1 cellular context compared by ENCODE assay signal in the genomic region with DNA sequence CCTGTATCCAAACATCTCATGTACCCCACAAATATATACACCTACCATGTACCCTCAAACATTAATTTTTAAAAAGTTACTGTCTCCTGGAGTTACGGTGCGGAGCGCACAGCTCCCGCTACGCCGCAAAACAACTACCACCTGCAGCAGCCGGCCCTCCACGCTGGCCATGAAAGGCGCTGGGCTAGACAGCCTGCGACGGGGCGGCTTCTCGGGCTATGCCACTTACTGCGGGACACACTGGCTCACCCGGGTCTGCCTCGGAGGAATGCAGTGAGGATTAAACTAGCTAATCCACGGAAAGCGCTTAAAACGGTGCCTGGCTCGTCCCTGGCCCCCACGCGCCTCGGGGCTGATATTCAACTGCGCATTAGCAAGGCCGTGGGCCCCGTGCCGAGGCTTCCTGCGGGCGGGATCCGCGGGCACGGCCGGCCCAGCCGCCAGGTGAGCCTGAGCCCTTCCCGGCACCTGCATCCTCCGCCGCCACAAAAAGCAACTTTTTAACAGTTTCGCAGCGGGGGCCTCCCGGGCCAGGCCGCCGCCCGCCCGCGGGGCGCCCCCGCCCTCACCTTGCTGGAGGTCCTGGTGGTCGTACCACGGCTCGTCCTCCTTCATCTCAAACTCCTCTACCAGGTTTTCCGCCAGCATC.
TF ChIP-seq lines count a peak whose summit lies in the region.

No MANE protein-coding gene starts in this region.

TF ChIP-seq in HepG2, 621 proteins besides CTCF, POLR2A, EP300 and RAD21 (continued from another document and continues in another):
- peak; percentile 68 for TF ChIP-seq DBP (CRISPR knock-in tag; IDR thresholded peaks at IDR 0.05; ENCODE audit: not compliant biosample characterization)
- 0 out of 2 replicates have a peak, but pooled peaks have one; percentile 71 for TF ChIP-seq ZNF572 (CRISPR knock-in tag; IDR thresholded peaks at IDR 0.05)
- TF ChIP-seq PTBP1 (IDR thresholded peaks at IDR 0.05; ENCODE audit: low read depth, low read length, poor library complexity, severe bottlenecking), result peak; percentile 84
- no peak for TF ChIP-seq BCL6 (CRISPR knock-in tag; IDR thresholded peaks at IDR 0.05)
- peak; percentile 62; the same call in 1 of the 2 replicates for TF ChIP-seq JUNB (CRISPR knock-in tag; IDR thresholded peaks at IDR 0.05; ENCODE audit: borderline replicate concordance)
- no peak for TF ChIP-seq ZNF484 (CRISPR knock-in tag; IDR thresholded peaks at IDR 0.05; ENCODE audit: borderline replicate concordance, low read depth)
- TF ChIP-seq EEA1 (CRISPR knock-in tag; IDR thresholded peaks at IDR 0.05; ENCODE audit: borderline replicate concordance), result peak; percentile 96
- peak; percentile 54 for TF ChIP-seq ZNF891 (CRISPR knock-in tag; IDR thresholded peaks at IDR 0.05)
- TF ChIP-seq, protein P1, sequence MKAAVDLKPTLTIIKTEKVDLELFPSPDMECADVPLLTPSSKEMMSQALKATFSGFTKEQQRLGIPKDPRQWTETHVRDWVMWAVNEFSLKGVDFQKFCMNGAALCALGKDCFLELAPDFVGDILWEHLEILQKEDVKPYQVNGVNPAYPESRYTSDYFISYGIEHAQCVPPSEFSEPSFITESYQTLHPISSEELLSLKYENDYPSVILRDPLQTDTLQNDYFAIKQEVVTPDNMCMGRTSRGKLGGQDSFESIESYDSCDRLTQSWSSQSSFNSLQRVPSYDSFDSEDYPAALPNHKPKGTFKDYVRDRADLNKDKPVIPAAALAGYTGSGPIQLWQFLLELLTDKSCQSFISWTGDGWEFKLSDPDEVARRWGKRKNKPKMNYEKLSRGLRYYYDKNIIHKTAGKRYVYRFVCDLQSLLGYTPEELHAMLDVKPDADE (CRISPR knock-in tag; IDR thresholded peaks at IDR 0.05), result 0 out of 2 replicates have a peak, but pooled peaks have one; percentile 29
- 0 out of 2 replicates have a peak, but pooled peaks have one; percentile 54 for TF ChIP-seq ZNF556 (CRISPR knock-in tag; IDR thresholded peaks at IDR 0.05; ENCODE audit: borderline replicate concordance)
- TF ChIP-seq ZNF501 (CRISPR knock-in tag; IDR thresholded peaks at IDR 0.05), result no peak; the same call in none of the 2 replicates
- no peak; the same call in 1 of the 2 replicates for TF ChIP-seq SSRP1 (CRISPR knock-in tag; IDR thresholded peaks at IDR 0.05)
- peak; percentile 45 for TF ChIP-seq ZBTB43 (CRISPR knock-in tag; conservative IDR thresholded peaks at IDR 0.05)
- peak; percentile 28; the same call in 1 of the 2 replicates for TF ChIP-seq ZFP37 (CRISPR knock-in tag; IDR thresholded peaks at IDR 0.05; ENCODE audit: borderline replicate concordance)
- peak; percentile 68; the same call in 1 of the 2 replicates for TF ChIP-seq RNF2 (conservative IDR thresholded peaks at IDR 0.05; ENCODE audit: low read depth)
- TF ChIP-seq, protein P2, sequence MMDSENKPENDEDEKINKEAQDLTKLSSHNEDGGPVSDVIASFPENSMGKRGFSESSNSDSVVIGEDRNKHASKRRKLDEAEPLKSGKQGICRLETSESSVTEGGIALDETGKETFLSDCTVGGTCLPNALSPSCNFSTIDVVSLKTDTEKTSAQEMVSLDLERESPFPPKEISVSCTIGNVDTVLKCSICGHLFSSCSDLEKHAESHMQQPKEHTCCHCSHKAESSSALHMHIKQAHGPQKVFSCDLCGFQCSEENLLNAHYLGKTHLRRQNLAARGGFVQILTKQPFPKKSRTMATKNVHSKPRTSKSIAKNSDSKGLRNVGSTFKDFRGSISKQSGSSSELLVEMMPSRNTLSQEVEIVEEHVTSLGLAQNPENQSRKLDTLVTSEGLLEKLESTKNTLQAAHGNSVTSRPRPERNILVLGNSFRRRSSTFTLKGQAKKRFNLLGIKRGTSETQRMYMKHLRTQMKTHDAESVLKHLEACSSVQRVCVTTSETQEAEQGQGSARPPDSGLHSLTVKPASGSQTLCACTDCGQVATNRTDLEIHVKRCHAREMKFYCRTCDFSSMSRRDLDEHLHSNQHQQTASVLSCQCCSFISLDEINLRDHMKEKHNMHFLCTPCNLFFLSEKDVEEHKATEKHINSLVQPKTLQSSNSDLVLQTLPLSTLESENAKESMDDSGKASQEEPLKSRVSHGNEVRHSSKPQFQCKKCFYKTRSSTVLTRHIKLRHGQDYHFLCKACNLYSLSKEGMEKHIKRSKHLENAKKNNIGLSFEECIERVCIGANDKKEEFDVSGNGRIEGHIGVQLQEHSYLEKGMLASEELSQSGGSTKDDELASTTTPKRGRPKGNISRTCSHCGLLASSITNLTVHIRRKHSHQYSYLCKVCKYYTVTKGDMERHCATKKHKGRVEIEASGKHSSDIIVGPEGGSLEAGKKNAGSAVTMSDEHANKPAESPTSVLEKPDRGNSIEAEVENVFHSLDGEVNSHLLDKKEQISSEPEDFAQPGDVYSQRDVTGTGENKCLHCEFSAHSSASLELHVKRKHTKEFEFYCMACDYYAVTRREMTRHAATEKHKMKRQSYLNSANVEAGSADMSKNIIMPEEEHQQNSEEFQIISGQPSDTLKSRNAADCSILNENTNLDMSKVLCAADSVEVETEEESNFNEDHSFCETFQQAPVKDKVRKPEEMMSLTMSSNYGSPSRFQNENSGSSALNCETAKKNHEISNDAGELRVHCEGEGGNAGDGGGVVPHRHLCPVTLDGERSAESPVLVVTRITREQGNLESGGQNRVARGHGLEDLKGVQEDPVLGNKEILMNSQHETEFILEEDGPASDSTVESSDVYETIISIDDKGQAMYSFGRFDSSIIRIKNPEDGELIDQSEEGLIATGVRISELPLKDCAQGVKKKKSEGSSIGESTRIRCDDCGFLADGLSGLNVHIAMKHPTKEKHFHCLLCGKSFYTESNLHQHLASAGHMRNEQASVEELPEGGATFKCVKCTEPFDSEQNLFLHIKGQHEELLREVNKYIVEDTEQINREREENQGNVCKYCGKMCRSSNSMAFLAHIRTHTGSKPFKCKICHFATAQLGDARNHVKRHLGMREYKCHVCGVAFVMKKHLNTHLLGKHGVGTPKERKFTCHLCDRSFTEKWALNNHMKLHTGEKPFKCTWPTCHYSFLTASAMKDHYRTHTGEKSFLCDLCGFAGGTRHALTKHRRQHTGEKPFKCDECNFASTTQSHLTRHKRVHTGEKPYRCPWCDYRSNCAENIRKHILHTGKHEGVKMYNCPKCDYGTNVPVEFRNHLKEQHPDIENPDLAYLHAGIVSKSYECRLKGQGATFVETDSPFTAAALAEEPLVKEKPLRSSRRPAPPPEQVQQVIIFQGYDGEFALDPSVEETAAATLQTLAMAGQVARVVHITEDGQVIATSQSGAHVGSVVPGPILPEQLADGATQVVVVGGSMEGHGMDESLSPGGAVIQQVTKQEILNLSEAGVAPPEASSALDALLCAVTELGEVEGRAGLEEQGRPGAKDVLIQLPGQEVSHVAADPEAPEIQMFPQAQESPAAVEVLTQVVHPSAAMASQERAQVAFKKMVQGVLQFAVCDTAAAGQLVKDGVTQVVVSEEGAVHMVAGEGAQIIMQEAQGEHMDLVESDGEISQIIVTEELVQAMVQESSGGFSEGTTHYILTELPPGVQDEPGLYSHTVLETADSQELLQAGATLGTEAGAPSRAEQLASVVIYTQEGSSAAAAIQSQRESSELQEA (CRISPR knock-in tag; IDR thresholded peaks at IDR 0.05; ENCODE audit: not compliant biosample characterization), result no peak
- TF ChIP-seq BORCS8-MEF2B (CRISPR knock-in tag; IDR thresholded peaks at IDR 0.05), result 0 out of 2 replicates have a peak, but pooled peaks have one; percentile 26
- TF ChIP-seq ZFX (CRISPR knock-in tag; IDR thresholded peaks at IDR 0.05; ENCODE audit: low read depth), result peak; percentile 86
- TF ChIP-seq SP5 (CRISPR knock-in tag; IDR thresholded peaks at IDR 0.05; ENCODE audit: borderline replicate concordance, low read depth), result no peak
- TF ChIP-seq FLYWCH1 (CRISPR knock-in tag; IDR thresholded peaks at IDR 0.05), result 0 out of 2 replicates have a peak, but pooled peaks have one; percentile 23
- peak; percentile 91 for TF ChIP-seq NRL (CRISPR knock-in tag; IDR thresholded peaks at IDR 0.05; ENCODE audit: borderline replicate concordance)
- peak; percentile 95; the same call in 1 of the 2 replicates for TF ChIP-seq ZNF737 (CRISPR knock-in tag; IDR thresholded peaks at IDR 0.05; ENCODE audit: borderline replicate concordance)
- peak; percentile 69; the same call in 1 of the 2 replicates for TF ChIP-seq KLF13 (CRISPR knock-in tag; IDR thresholded peaks at IDR 0.05)
- 0 out of 2 replicates have a peak, but pooled peaks have one; percentile 5 for TF ChIP-seq NFYC (CRISPR knock-in tag; IDR thresholded peaks at IDR 0.05)
- TF ChIP-seq, protein P3, sequence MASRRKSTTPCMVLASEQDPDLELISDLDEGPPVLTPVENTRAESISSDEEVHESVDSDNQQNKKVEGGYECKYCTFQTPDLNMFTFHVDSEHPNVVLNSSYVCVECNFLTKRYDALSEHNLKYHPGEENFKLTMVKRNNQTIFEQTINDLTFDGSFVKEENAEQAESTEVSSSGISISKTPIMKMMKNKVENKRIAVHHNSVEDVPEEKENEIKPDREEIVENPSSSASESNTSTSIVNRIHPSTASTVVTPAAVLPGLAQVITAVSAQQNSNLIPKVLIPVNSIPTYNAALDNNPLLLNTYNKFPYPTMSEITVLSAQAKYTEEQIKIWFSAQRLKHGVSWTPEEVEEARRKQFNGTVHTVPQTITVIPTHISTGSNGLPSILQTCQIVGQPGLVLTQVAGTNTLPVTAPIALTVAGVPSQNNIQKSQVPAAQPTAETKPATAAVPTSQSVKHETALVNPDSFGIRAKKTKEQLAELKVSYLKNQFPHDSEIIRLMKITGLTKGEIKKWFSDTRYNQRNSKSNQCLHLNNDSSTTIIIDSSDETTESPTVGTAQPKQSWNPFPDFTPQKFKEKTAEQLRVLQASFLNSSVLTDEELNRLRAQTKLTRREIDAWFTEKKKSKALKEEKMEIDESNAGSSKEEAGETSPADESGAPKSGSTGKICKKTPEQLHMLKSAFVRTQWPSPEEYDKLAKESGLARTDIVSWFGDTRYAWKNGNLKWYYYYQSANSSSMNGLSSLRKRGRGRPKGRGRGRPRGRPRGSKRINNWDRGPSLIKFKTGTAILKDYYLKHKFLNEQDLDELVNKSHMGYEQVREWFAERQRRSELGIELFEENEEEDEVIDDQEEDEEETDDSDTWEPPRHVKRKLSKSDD (CRISPR knock-in tag; IDR thresholded peaks at IDR 0.05; ENCODE audit: low read depth), result peak; percentile 21; the same call in 1 of the 2 replicates
- peak; percentile 57 for TF ChIP-seq DZIP1 (CRISPR knock-in tag; IDR thresholded peaks at IDR 0.05)
- 0 out of 2 replicates have a peak, but pooled peaks have one; percentile 4 for TF ChIP-seq ZNF546 (CRISPR knock-in tag; conservative IDR thresholded peaks at IDR 0.05)
- TF ChIP-seq ZBTB46 (CRISPR knock-in tag; IDR thresholded peaks at IDR 0.05; ENCODE audit: borderline replicate concordance), result 0 out of 2 replicates have a peak, but pooled peaks have one; percentile 17
- TF ChIP-seq HOXD1 (CRISPR knock-in tag; IDR thresholded peaks at IDR 0.05), result peak; percentile 62; the same call in 1 of the 2 replicates
- TF ChIP-seq, protein P4, sequence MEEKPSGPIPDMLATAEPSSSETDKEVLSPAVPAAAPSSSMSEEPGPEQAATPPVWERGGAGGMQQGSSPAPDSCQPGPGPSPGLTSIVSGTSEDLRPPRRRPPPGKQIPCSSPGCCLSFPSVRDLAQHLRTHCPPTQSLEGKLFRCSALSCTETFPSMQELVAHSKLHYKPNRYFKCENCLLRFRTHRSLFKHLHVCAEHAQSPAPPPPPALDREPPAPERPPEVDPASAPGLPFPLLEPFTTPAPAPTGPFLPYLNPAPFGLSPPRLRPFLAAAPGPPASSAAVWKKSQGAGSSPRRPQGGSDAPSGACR (CRISPR knock-in tag; IDR thresholded peaks at IDR 0.05), result peak; percentile 92
- peak; percentile 91 for TF ChIP-seq KMT2A (CRISPR knock-in tag; IDR thresholded peaks at IDR 0.05)
- TF ChIP-seq ZNF468 (CRISPR knock-in tag; IDR thresholded peaks at IDR 0.05), result 0 out of 2 replicates have a peak, but pooled peaks have one; percentile 27
- no peak for TF ChIP-seq IRF2 (CRISPR knock-in tag; IDR thresholded peaks at IDR 0.05)
- peak; percentile 82; the same call in 1 of the 2 replicates for TF ChIP-seq ZNF30 (CRISPR knock-in tag; IDR thresholded peaks at IDR 0.05)
- peak; percentile 64 for TF ChIP-seq ZSCAN31 (CRISPR knock-in tag; IDR thresholded peaks at IDR 0.05; ENCODE audit: low read depth)
